26 cellular contexts compared by ENCODE assay signal in genomic region chr17:35714988-35715387, GRCh38. TPM values are rescaled to one million over a fixed set of nuclear protein-coding genes. Genes with fewer than 3 reads are reported as not detected.
"Had no signal": no experiment of that assay in that cellular context is flagged by ENCODE, and none has a peak within 500 bp of the region (broad histone marks: within the 10 kb centered on the region; RNA-seq: fewer than 3 reads in every experiment).

No MANE protein-coding gene starts in this region.

- H3K9me3 ChIP-seq: SJSA1 had no signal

- H3K4me1 ChIP-seq: SJSA1 had no signal

- H3K27ac ChIP-seq: brain microvascular endothelial cell, RWPE1, SJSA1 had no signal

- DNase-seq: activated CD4-positive, alpha-beta memory T cell treated with anti-CD3 and anti-CD28 coated beads for 36 hours; activated CD4-positive, alpha-beta T cell treated with anti-CD3 and anti-CD28 coated beads, Interleukin-2, amount 10 ng/mL, durations not matched to agents 7 days and 5 days; activated CD4-positive, CD25-positive, alpha-beta regulatory T cell; activated CD8-positive, alpha-beta memory T cell treated with anti-CD3 and anti-CD28 coated beads for 24 hours; activated effector memory CD4-positive, alpha-beta T cell treated with anti-CD3 and anti-CD28 coated beads, Interleukin-2, amount 50 U/mL, for 16 hours; activated naive CD4-positive, alpha-beta T cell treated with Interleukin-2 at 50 U/mL for 16 hours; activated naive CD8-positive, alpha-beta T cell treated with anti-CD3 and anti-CD28 coated beads, Interleukin-2, amount 50 U/mL, for 24 hours; activated T-cell treated with anti-CD3 and anti-CD28 coated beads, Interleukin-2, amount 50 U/mL, for 4 hours; amygdala; brain microvascular endothelial cell; Karpas-422; MM.1S; NCI-H1105; NCI-H1694 treated with DMSO at 0.1 percent for 48 hours; NCI-H2029 treated with DMSO at 0.1 percent for 48 hours; NCI-H345; NCI-H510A; NCI-H526 treated with DMSO at 0.1 percent for 48 hours; SHP77; T-helper 2 cell; T1000 had no signal

- H3K27me3 ChIP-seq: brain microvascular endothelial cell, SJSA1 had no signal

- H3K4me3 ChIP-seq: K562, SJSA1 had no signal

- ATAC-seq: activated naive CD4-positive, alpha-beta T cell treated with anti-CD3 and anti-CD28 coated beads, Interleukin-2, amount 50 U/mL, for 72 hours; activated naive CD8-positive, alpha-beta T cell treated with anti-CD3 and anti-CD28 coated beads, Interleukin-2, amount 50 U/mL, for 24 hours; activated T-cell treated with anti-CD3 and anti-CD28 coated beads, Interleukin-2, amount 50 U/mL, for 4 hours; K562 had no signal

RNA-seq across cellular contexts. Expression of gene RASL10B, which starts 16.5 kb away (rescaled TPM):
- total RNA-seq: OCI-LY7 had no signal

RNA-seq across cellular contexts. Expression of gene GAS2L2, which starts 38.1 kb away (rescaled TPM):
- total RNA-seq: activated CD4-positive, alpha-beta memory T cell treated with anti-CD3 and anti-CD28 coated beads for 36 hours; activated CD4-positive, alpha-beta T cell treated with anti-CD3 and anti-CD28 coated beads, Interleukin-2, amount 10 ng/mL, durations not matched to agents 7 days and 5 days; K562; SJSA1 had no signal
- polyA plus RNA-seq: K562 had no signal

RNA-seq across cellular contexts. Expression of gene C17orf50, which starts 45.7 kb away (rescaled TPM):
- total RNA-seq: activated CD4-positive, alpha-beta memory T cell treated with anti-CD3 and anti-CD28 coated beads for 36 hours; activated CD4-positive, alpha-beta T cell treated with anti-CD3 and anti-CD28 coated beads, Interleukin-2, amount 10 ng/mL, durations not matched to agents 7 days and 5 days; activated naive CD4-positive, alpha-beta T cell treated with anti-CD3 and anti-CD28 coated beads, Interleukin-2, amount 50 U/mL, for 72 hours; activated T-cell treated with anti-CD3 and anti-CD28 coated beads, Interleukin-2, amount 50 U/mL, for 4 hours; K562; OCI-LY7; SJSA1 had no signal
- polyA plus RNA-seq: K562 had no signal
